In genomic region chr1:244422174-244422573, GRCh38 we compare ENCODE assay signal across 30 cellular contexts. TPM values are rescaled to one million over a fixed set of nuclear protein-coding genes. Genes with fewer than 3 reads are reported as not detected.
DNase-seq lines count a peak whose midpoint lies in the region; ATAC-seq, FAIRE-seq and TF ChIP-seq lines count a peak whose summit lies in the region.
"Had no signal": no experiment of that assay in that cellular context is flagged by ENCODE, and none has a peak within 500 bp of the region (broad histone marks: within the 10 kb centered on the region; RNA-seq: fewer than 3 reads in every experiment).

No MANE protein-coding gene starts in this region.

- TF ChIP-seq EP300 in A549 (IDR thresholded peaks at IDR 0.05) = no peak

- CTCF ChIA-PET in activated CD4-positive, alpha-beta T cell treated with anti-CD3 and anti-CD28 coated beads for 36 hours (lab: Charles Lee) = no interaction called here
- CTCF ChIA-PET in A549 (lab: Yijun Ruan, JAX) = no interaction called here
- CTCF ChIA-PET in endothelial cell of umbilical vein (lab: Charles Lee) = no interaction called here

- H3K4me2 ChIP-seq in A549 (no peak overlapping the region), endothelial cell of umbilical vein (ENCODE audit: insufficient read depth, low read length) (no peak overlapping the region)
- H3K4me2 ChIP-seq: PC-9 had no signal

- no peaks in the 10 kb centered on the region for H3K4me1 ChIP-seq in A549
- H3K4me1 ChIP-seq in endothelial cell of umbilical vein (ENCODE audit: control insufficient read depth, extremely low read depth, insufficient read depth, low read length) = no peaks in the 10 kb centered on the region

- FAIRE-seq in A549 (lab: Jason Lieb, UNC) (peak; percentile 36), endothelial cell of umbilical vein (lab: Jason Lieb, UNC) (no peak)
- FAIRE-seq: GM12892, H1, HepG2, K562 had no signal

- no peak overlapping the region for H3K4me3 Mint-ChIP-seq in activated CD4-positive, alpha-beta T cell treated with anti-CD3 and anti-CD28 coated beads for 36 hours
- H3K4me3 Mint-ChIP-seq in activated T-helper 1 cell treated with anti-CD3 and anti-CD28 coated beads, Interleukin-12 subunit alpha, Interleukin-12 subunit beta, Interleukin-2, Interleukin-4 antibody, amounts not matched to agents 30 ng/mL and 10 ng/mL and 1 ng/mL, durations not matched to agents 14 hours and 24 hours and 36 hours = no peak overlapping the region
- H3K4me3 Mint-ChIP-seq: CD8-positive, alpha-beta T cell had no signal

- H3K9me3 Mint-ChIP-seq in activated CD4-positive, alpha-beta T cell treated with anti-CD3 and anti-CD28 coated beads for 36 hours (ENCODE audit: low read depth) = no peaks in the 10 kb centered on the region
- no peaks in the 10 kb centered on the region for H3K9me3 Mint-ChIP-seq in activated T-helper 1 cell treated with anti-CD3 and anti-CD28 coated beads, Interleukin-12 subunit alpha, Interleukin-12 subunit beta, Interleukin-2, Interleukin-4 antibody, amounts not matched to agents 30 ng/mL and 10 ng/mL and 1 ng/mL, durations not matched to agents 14 hours and 24 hours and 36 hours
- H3K9me3 Mint-ChIP-seq: CD8-positive, alpha-beta T cell had no signal

- no peak overlapping the region for H2AFZ ChIP-seq in endothelial cell of umbilical vein (ENCODE audit: low read depth, low read length)
- H2AFZ ChIP-seq: PC-9 had no signal

- 85% methylated on average over 1 of the region's 1 CpG for WGBS in A549 (ENCODE audit: missing lambda C conversion rate)

- H3K9me1 ChIP-seq in endothelial cell of umbilical vein (replicated peaks; ENCODE audit: control insufficient read depth, extremely low read depth, insufficient read depth, low read length) = no peaks in the 10 kb centered on the region

- TF ChIP-seq RAD21 in A549 (conservative IDR thresholded peaks at IDR 0.05 in 1 of 2, IDR thresholded peaks at IDR 0.05 in 1 of 2) = no peak

- TF ChIP-seq CTCF in A549 (IDR thresholded peaks at IDR 0.05) = no peak
- no peak for TF ChIP-seq CTCF in endothelial cell of umbilical vein (IDR thresholded peaks at IDR 0.05; ENCODE audit: extremely low read depth in 1 of 2, insufficient read depth in 1 of 2, low read depth in 1 of 2, low read length in 2 of 2)

- H3K9me3 ChIP-seq in A549 (no peaks in the 10 kb centered on the region), endothelial cell of umbilical vein (replicated peaks; ENCODE audit: control insufficient read depth, insufficient read depth, low read length) (no peaks in the 10 kb centered on the region)

- no peaks in the 10 kb centered on the region for H3K27me3 Mint-ChIP-seq in activated CD4-positive, alpha-beta T cell treated with anti-CD3 and anti-CD28 coated beads for 36 hours
- no peaks in the 10 kb centered on the region for H3K27me3 Mint-ChIP-seq in activated T-helper 1 cell treated with anti-CD3 and anti-CD28 coated beads, Interleukin-12 subunit alpha, Interleukin-12 subunit beta, Interleukin-2, Interleukin-4 antibody, amounts not matched to agents 30 ng/mL and 10 ng/mL and 1 ng/mL, durations not matched to agents 14 hours and 24 hours and 36 hours (ENCODE audit: insufficient read depth)

- H4K20me1 ChIP-seq in endothelial cell of umbilical vein (replicated peaks; ENCODE audit: control insufficient read depth, extremely low read depth, insufficient read depth, low read length) = no peaks in the 10 kb centered on the region

- peaks cover 47% of the 10 kb centered on the region for H3K36me3 Mint-ChIP-seq in activated CD4-positive, alpha-beta T cell treated with anti-CD3 and anti-CD28 coated beads for 36 hours (ENCODE audit: low read depth)
- peaks cover 62% of the 10 kb centered on the region for H3K36me3 Mint-ChIP-seq in activated T-helper 1 cell treated with anti-CD3 and anti-CD28 coated beads, Interleukin-12 subunit alpha, Interleukin-12 subunit beta, Interleukin-2, Interleukin-4 antibody, amounts not matched to agents 30 ng/mL and 10 ng/mL and 1 ng/mL, durations not matched to agents 14 hours and 24 hours and 36 hours (ENCODE audit: low read depth)

- dilution Hi-C loops in endothelial cell of umbilical vein (cut with MboI; ENCODE audit: extremely low pct_ligation_motif_present, low sequenced_read_pairs) = no loop called here

- TF ChIP-seq POLR2A in A549 (IDR thresholded peaks at IDR 0.05; ENCODE audit: low read length) (no peak), endothelial cell of umbilical vein (IDR thresholded peaks at IDR 0.05; ENCODE audit: low read depth, low read length) (no peak)

- H3K27ac ChIP-seq in A549 = no peak overlapping the region
- no peak overlapping the region for H3K27ac ChIP-seq in endothelial cell of umbilical vein (ENCODE audit: insufficient read depth, low read depth, low read length)
- H3K27ac ChIP-seq: 22Rv1, HL-60, PC-9, RWPE1 had no signal

- BruUV-seq in endothelial cell of umbilical vein (replicated peaks; lab: Mats Ljungman, UMichigan) = no TSS peak

- peak overlapping the region; percentile 35 for H3K27ac Mint-ChIP-seq in activated CD4-positive, alpha-beta T cell treated with anti-CD3 and anti-CD28 coated beads for 36 hours
- peak overlapping the region; percentile 27 for H3K27ac Mint-ChIP-seq in activated T-helper 1 cell treated with anti-CD3 and anti-CD28 coated beads, Interleukin-12 subunit alpha, Interleukin-12 subunit beta, Interleukin-2, Interleukin-4 antibody, amounts not matched to agents 30 ng/mL and 10 ng/mL and 1 ng/mL, durations not matched to agents 14 hours and 24 hours and 36 hours
- H3K27ac Mint-ChIP-seq: CD8-positive, alpha-beta T cell had no signal

- no peak for ATAC-seq in activated CD4-positive, alpha-beta T cell treated with anti-CD3 and anti-CD28 coated beads for 36 hours
- no peak for ATAC-seq in A549
- no peak for ATAC-seq in GM19395 (IDR thresholded peaks at IDR 0.05; ENCODE audit: unreplicated experiment)
- ATAC-seq: CD8-positive, alpha-beta T cell; HCT116; HepG2; K562 had no signal

- no peak for DNase-seq in activated CD4-positive, alpha-beta T cell treated with anti-CD3 and anti-CD28 coated beads for 36 hours
- DNase-seq in activated CD4-positive, alpha-beta T cell treated with anti-CD3 and anti-CD28 coated beads for 48 hours = no peak
- DNase-seq in A549 (ENCODE audit: low read depth in 1 of 2, low spot score in 1 of 2) = no peak
- DNase-seq in activated T-helper 1 cell treated with anti-CD3 and anti-CD28 coated beads, Interleukin-12 subunit alpha, Interleukin-12 subunit beta, Interleukin-2, Interleukin-4 antibody, amounts not matched to agents 30 ng/mL and 10 ng/mL and 1 ng/mL, durations not matched to agents 14 hours and 24 hours and 36 hours (ENCODE audit: low spot score) = no peak
- DNase-seq in endothelial cell of umbilical vein (ENCODE audit: low read depth, low spot score) = no peak
- no peak for DNase-seq in NCI-H2227 treated with DMSO at 0.1 percent for 48 hours (lab: John Stamatoyannopoulos, UW)
- no peak for DNase-seq in NCI-H748 (lab: John Stamatoyannopoulos, UW; ENCODE audit: unreplicated experiment)
- DNase-seq: C1 segment of cervical spinal cord; CD8-positive, alpha-beta T cell; DMS153; MM.1S; NCI-H1048; NCI-H1417 treated with DMSO at 0.1 percent for 48 hours; NCI-H187; NCI-H2107; NCI-H748 treated with DMSO at 0.1 percent for 48 hours; PC-9; SHP77 treated with DMSO at 0.1 percent for 48 hours had no signal

- peaks cover 16 to 28% of the 10 kb centered on the region in 2 experiments for H3K36me3 ChIP-seq in endothelial cell of umbilical vein (ENCODE audit: control insufficient read depth in 2 of 2, extremely low read depth in 1 of 2, insufficient read depth in 2 of 2, low read length in 2 of 2)

- H3K27me3 ChIP-seq in endothelial cell of umbilical vein (ENCODE audit: control insufficient read depth in 2 of 2, insufficient read depth in 2 of 2, low read length in 2 of 2) = no peaks in the 10 kb centered on the region

- no peak overlapping the region for H3K4me3 ChIP-seq in A549
- H3K4me3 ChIP-seq in endothelial cell of umbilical vein (replicated peaks in 1 of 3; ENCODE audit: insufficient read depth in 1 of 3, low read depth in 1 of 3, low read length in 3 of 3) = no peak overlapping the region
- H3K4me3 ChIP-seq: K562, PC-9 had no signal

- POLR2A ChIA-PET in activated CD4-positive, alpha-beta T cell treated with anti-CD3 and anti-CD28 coated beads for 36 hours (lab: Charles Lee) = no interaction called here
- POLR2A ChIA-PET in A549 (lab: Yijun Ruan, JAX) = no interaction called here
- POLR2A ChIA-PET in endothelial cell of umbilical vein (lab: Charles Lee) = no interaction called here

- intact Hi-C loops in activated CD4-positive, alpha-beta T cell treated with anti-CD3 and anti-CD28 coated beads for 36 hours (cut with DNase I, micrococcal nuclease) = no loop called here
- intact Hi-C loops in activated T-helper 1 cell treated with anti-CD3 and anti-CD28 coated beads, Interleukin-12 subunit alpha, Interleukin-12 subunit beta, Interleukin-2, Interleukin-4 antibody, amounts not matched to agents 30 ng/mL and 10 ng/mL and 1 ng/mL, durations not matched to agents 14 hours and 24 hours and 36 hours (cut with micrococcal nuclease) = loop anchor here (2.0 kb wide), 1 partner anchor 13 kb away; no protein-coding TSS in a partner anchor
- intact Hi-C loops in endothelial cell of umbilical vein (cut with micrococcal nuclease) = no loop called here

- peaks cover 28% of the 10 kb centered on the region for H3K79me2 ChIP-seq in endothelial cell of umbilical vein (ENCODE audit: control insufficient read depth, insufficient read depth, low read length)

- no peak overlapping the region for H3K9ac ChIP-seq in endothelial cell of umbilical vein (replicated peaks; ENCODE audit: extremely low read depth, insufficient read depth, low read length)

- peaks cover 3% of the 10 kb centered on the region for H3K4me1 Mint-ChIP-seq in activated CD4-positive, alpha-beta T cell treated with anti-CD3 and anti-CD28 coated beads for 36 hours
- H3K4me1 Mint-ChIP-seq in activated T-helper 1 cell treated with anti-CD3 and anti-CD28 coated beads, Interleukin-12 subunit alpha, Interleukin-12 subunit beta, Interleukin-2, Interleukin-4 antibody, amounts not matched to agents 30 ng/mL and 10 ng/mL and 1 ng/mL, durations not matched to agents 14 hours and 24 hours and 36 hours (ENCODE audit: low read depth) = peaks cover 25% of the 10 kb centered on the region

RNA-seq across cellular contexts. Expression of gene ADSS2, which starts 29.5 kb away (rescaled TPM):
- 10 to 100 TPM; 43.6 to 52.8 TPM for total RNA-seq in activated CD4-positive, alpha-beta T cell treated with anti-CD3 and anti-CD28 coated beads for 36 hours
- polyA plus RNA-seq in A549 (2011; rRNA removed) (43.9 and 74.3 TPM in 2 replicates), A549 (2017; fragmentation: RNase III; extraction: RNeasy Plus Mini Kit Qiagen cat#74134 plus additional on column Dnase treatment) (42.4 to 46.1 TPM (median 45.2 TPM) in 3 replicates), endothelial cell of umbilical vein (24.9 and 35.5 TPM in 2 replicates)
- polyA plus RNA-seq in A549 (2012; cell fraction: cytosol; rRNA removed) = 21.9 and 22.1 TPM in 2 replicates
- polyA plus RNA-seq in A549 (2012; cell fraction: nucleus; rRNA removed) = 11.3 and 12.2 TPM in 2 replicates
- polyA minus RNA-seq in A549 (2011; rRNA and poly(A)+ RNA removed) = 10.6 and 11.0 TPM in 2 replicates
- total RNA-seq in activated T-helper 1 cell treated with anti-CD3 and anti-CD28 coated beads, Interleukin-12 subunit alpha, Interleukin-12 subunit beta, Interleukin-2, Interleukin-4 antibody, amounts not matched to agents 30 ng/mL and 10 ng/mL and 1 ng/mL, durations not matched to agents 14 hours and 24 hours and 36 hours = 74.5 and 78.1 TPM in 2 replicates
- total RNA-seq in endothelial cell of umbilical vein = 82.8 and 90.6 TPM in 2 replicates
- polyA plus RNA-seq in endothelial cell of umbilical vein (2011; cell fraction: cytosol; rRNA removed) = 47.5 and 49.3 TPM in 2 replicates
- polyA plus RNA-seq in endothelial cell of umbilical vein (2011; cell fraction: nucleus; rRNA removed) = 52.7 and 75.7 TPM in 2 replicates
- 81.7 and 91.2 TPM in 2 replicates for polyA plus RNA-seq in endothelial cell of umbilical vein (2012)
- polyA minus RNA-seq in endothelial cell of umbilical vein = 30.1 and 32.2 TPM in 2 replicates
- 26.4 TPM for polyA minus RNA-seq in endothelial cell of umbilical vein (2011; cell fraction: cytosol; rRNA and poly(A)+ RNA removed)
- 54.7 and 75.4 TPM in 2 replicates for polyA minus RNA-seq in endothelial cell of umbilical vein (2011; cell fraction: nucleus; rRNA and poly(A)+ RNA removed)

RNA-seq across cellular contexts. Expression of gene CATSPERE, which starts 38.9 kb away (rescaled TPM):
- under 1 TPM in 1 of 2 experiments, not detected in 1; 0.11 TPM for total RNA-seq in activated CD4-positive, alpha-beta T cell treated with anti-CD3 and anti-CD28 coated beads for 36 hours
- polyA plus RNA-seq in A549 (2011; rRNA removed) (0.43 and 0.63 TPM in 2 replicates), A549 (2017; fragmentation: RNase III; extraction: RNeasy Plus Mini Kit Qiagen cat#74134 plus additional on column Dnase treatment) (0.22 to 0.33 TPM (median 0.25 TPM) in 3 replicates), endothelial cell of umbilical vein (0.41 and 0.61 TPM in 2 replicates)
- 0.03 and 0.04 TPM in 2 replicates for polyA plus RNA-seq in A549 (2012; cell fraction: cytosol; rRNA removed)
- polyA plus RNA-seq in A549 (2012; cell fraction: nucleus; rRNA removed) = 0.07 and 0.12 TPM in 2 replicates
- 0.49 and 1.2 TPM in 2 replicates for polyA minus RNA-seq in A549 (2011; rRNA and poly(A)+ RNA removed)
- total RNA-seq in activated T-helper 1 cell treated with anti-CD3 and anti-CD28 coated beads, Interleukin-12 subunit alpha, Interleukin-12 subunit beta, Interleukin-2, Interleukin-4 antibody, amounts not matched to agents 30 ng/mL and 10 ng/mL and 1 ng/mL, durations not matched to agents 14 hours and 24 hours and 36 hours = 0.08 and 0.17 TPM in 2 replicates
- total RNA-seq in endothelial cell of umbilical vein = 0.72 and 1.9 TPM in 2 replicates
- polyA plus RNA-seq in endothelial cell of umbilical vein (2011; cell fraction: cytosol; rRNA removed) = 0.27 and 0.30 TPM in 2 replicates
- 5.3 and 7.0 TPM in 2 replicates for polyA plus RNA-seq in endothelial cell of umbilical vein (2011; cell fraction: nucleus; rRNA removed)
- polyA plus RNA-seq in endothelial cell of umbilical vein (2012) = 0.30 and 0.58 TPM in 2 replicates
- polyA minus RNA-seq in endothelial cell of umbilical vein = 3.6 and 3.8 TPM in 2 replicates
- 0.31 TPM for polyA minus RNA-seq in endothelial cell of umbilical vein (2011; cell fraction: cytosol; rRNA and poly(A)+ RNA removed)
- polyA minus RNA-seq in endothelial cell of umbilical vein (2011; cell fraction: nucleus; rRNA and poly(A)+ RNA removed) = 6.0 and 9.2 TPM in 2 replicates
- total RNA-seq: G401, HT-29, NCI-H460 had no signal
